16 cellular contexts compared by ENCODE assay signal in the genomic region with DNA sequence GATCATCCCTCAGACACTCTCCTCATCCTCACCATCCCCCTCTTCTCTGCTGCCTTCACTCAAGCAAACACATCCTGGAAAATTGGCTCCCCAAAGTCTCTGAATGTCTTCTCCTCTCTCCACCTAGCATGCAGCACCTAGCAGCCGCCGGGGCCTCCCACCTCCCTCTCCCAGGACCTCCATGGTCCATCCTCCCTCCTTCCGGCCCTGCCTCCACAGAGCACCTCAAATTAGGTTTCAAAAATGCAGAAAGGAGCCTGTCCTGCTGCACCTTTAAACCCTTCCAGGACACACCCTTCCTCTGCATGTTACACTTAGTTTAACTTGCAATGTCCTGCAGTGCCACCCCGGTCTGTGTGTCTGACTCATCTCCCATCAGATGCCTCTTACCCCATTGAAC.
DNase-seq lines count a peak whose midpoint lies in the region; TF ChIP-seq lines count a peak whose summit lies in the region.
"Had no signal": no experiment of that assay in that cellular context is flagged by ENCODE, and none has a peak within 500 bp of the region (broad histone marks: within the 10 kb centered on the region; RNA-seq: fewer than 3 reads in every experiment).

No MANE protein-coding gene starts in this region.

- intact Hi-C loops in esophagus muscularis mucosa (cut with DNase I): no loop called here
- intact Hi-C loops in activated CD4-positive, alpha-beta memory T cell treated with anti-CD3 and anti-CD28 coated beads for 36 hours (cut with micrococcal nuclease): no loop called here

- H3K4me1 Mint-ChIP-seq in type B pancreatic cell (ENCODE audit: unreplicated experiment): no peaks in the 10 kb centered on the region
- H3K4me1 Mint-ChIP-seq in activated CD4-positive, alpha-beta memory T cell treated with anti-CD3 and anti-CD28 coated beads for 36 hours (ENCODE audit: low read depth): no peaks in the 10 kb centered on the region
- H3K4me1 Mint-ChIP-seq: CD4-positive, CD25-positive, alpha-beta regulatory T cell had no signal

- peaks cover 0 to 8% (median 3%) of the 10 kb centered on the region in 4 donors for H3K9me3 ChIP-seq in esophagus muscularis mucosa
- H3K9me3 ChIP-seq in neuronal stem cell (replicated peaks in 1 of 2; ENCODE audit: control insufficient read depth in 2 of 2, insufficient read depth in 1 of 2, low read depth in 1 of 2, low read length in 2 of 2): peaks cover 0 to 15% of the 10 kb centered on the region in 2 donors
- H3K9me3 ChIP-seq in Karpas-422 (ENCODE audit: low read length): peaks cover 14% of the 10 kb centered on the region
- H3K9me3 ChIP-seq: Caco-2, HAP-1 had no signal

- H2BK12ac ChIP-seq in neuronal stem cell (ENCODE audit: low read length): no peak overlapping the region

- H3K9me3 Mint-ChIP-seq in type B pancreatic cell: no peaks in the 10 kb centered on the region
- peaks cover 6% of the 10 kb centered on the region for H3K9me3 Mint-ChIP-seq in activated CD4-positive, alpha-beta memory T cell treated with anti-CD3 and anti-CD28 coated beads for 36 hours

- H2BK5ac ChIP-seq in neuronal stem cell (ENCODE audit: low read length): no peak overlapping the region

- CTCF ChIA-PET in activated CD4-positive, alpha-beta memory T cell treated with anti-CD3 and anti-CD28 coated beads for 36 hours (lab: Charles Lee): no interaction called here

- H2AFZ ChIP-seq in neuronal stem cell (ENCODE audit: low read length): no peak overlapping the region
- no peak overlapping the region for H2AFZ ChIP-seq in Karpas-422 (ENCODE audit: low read length)

- H3K36me3 ChIP-seq in esophagus muscularis mucosa: no peaks in the 10 kb centered on the region
- no peaks in the 10 kb centered on the region for H3K36me3 ChIP-seq in neuronal stem cell (replicated peaks in 1 of 2; ENCODE audit: control insufficient read depth in 2 of 2, insufficient read depth in 2 of 2, low read length in 2 of 2)
- no peaks in the 10 kb centered on the region for H3K36me3 ChIP-seq in Karpas-422 (ENCODE audit: insufficient read depth, low read length)
- H3K36me3 ChIP-seq: HAP-1 had no signal

- H2BK120ac ChIP-seq in neuronal stem cell (ENCODE audit: low read depth, low read length): no peak overlapping the region

- H2BK15ac ChIP-seq in neuronal stem cell (ENCODE audit: low read length): no peak overlapping the region

- no peak overlapping the region for H3K27ac Mint-ChIP-seq in type B pancreatic cell
- no peak overlapping the region for H3K27ac Mint-ChIP-seq in activated CD4-positive, alpha-beta memory T cell treated with anti-CD3 and anti-CD28 coated beads for 36 hours
- H3K27ac Mint-ChIP-seq: CD4-positive, CD25-positive, alpha-beta regulatory T cell; CD8-positive, alpha-beta T cell; HFFc6 had no signal

- H3K23ac ChIP-seq in neuronal stem cell (ENCODE audit: low read depth, low read length, poor library complexity): no peak overlapping the region

- no peaks in the 10 kb centered on the region for H3K36me3 Mint-ChIP-seq in type B pancreatic cell
- H3K36me3 Mint-ChIP-seq in activated CD4-positive, alpha-beta memory T cell treated with anti-CD3 and anti-CD28 coated beads for 36 hours: no peaks in the 10 kb centered on the region
- H3K36me3 Mint-ChIP-seq: CD4-positive, CD25-positive, alpha-beta regulatory T cell; CD8-positive, alpha-beta T cell had no signal

- no peaks in the 10 kb centered on the region for H3K79me1 ChIP-seq in neuronal stem cell (ENCODE audit: low read depth, low read length)

- TF ChIP-seq CTCF in esophagus muscularis mucosa (IDR thresholded peaks at IDR 0.05): no peak
- TF ChIP-seq CTCF in type B pancreatic cell (conservative IDR thresholded peaks at IDR 0.05): no peak

- POLR2A ChIA-PET in activated CD4-positive, alpha-beta memory T cell treated with anti-CD3 and anti-CD28 coated beads for 36 hours (lab: Charles Lee): no interaction called here

- H3K4ac ChIP-seq in neuronal stem cell (ENCODE audit: low read length): no peak overlapping the region

- no peak overlapping the region for H3K4me2 ChIP-seq in neuronal stem cell (ENCODE audit: insufficient read depth, low read length, poor library complexity, severe bottlenecking)
- no peak overlapping the region for H3K4me2 ChIP-seq in Karpas-422 (ENCODE audit: low read depth, low read length, poor library complexity, severe bottlenecking)

- peak overlapping the region; percentile 15 for H2AK5ac ChIP-seq in neuronal stem cell (ENCODE audit: low read depth, low read length)

- H3K4me3 ChIP-seq in esophagus muscularis mucosa (no peak overlapping the region), neuronal stem cell (ENCODE audit: low read length in 2 of 2) (no peak overlapping the region), Karpas-422 (ENCODE audit: low read length) (no peak overlapping the region)
- H3K4me3 ChIP-seq: HAP-1 had no signal

- no peak overlapping the region for H4K91ac ChIP-seq in neuronal stem cell (ENCODE audit: low read depth, low read length, poor library complexity)

- H3K4me1 ChIP-seq in esophagus muscularis mucosa: no peaks in the 10 kb centered on the region
- H3K4me1 ChIP-seq in neuronal stem cell (ENCODE audit: control insufficient read depth in 2 of 2, insufficient read depth in 1 of 2, low read depth in 1 of 2, low read length in 2 of 2): no peaks in the 10 kb centered on the region
- no peaks in the 10 kb centered on the region for H3K4me1 ChIP-seq in Karpas-422 (ENCODE audit: low read length)
- H3K4me1 ChIP-seq: Caco-2, HAP-1 had no signal

- no peak overlapping the region for H3K14ac ChIP-seq in neuronal stem cell (ENCODE audit: low read length)

- H3K27me3 ChIP-seq in esophagus muscularis mucosa (no peaks in the 10 kb centered on the region), neuronal stem cell (ENCODE audit: control insufficient read depth in 3 of 3, insufficient read depth in 3 of 3, low read depth in 1 of 3, low read length in 3 of 3) (no peaks in the 10 kb centered on the region), Karpas-422 (ENCODE audit: low read length) (no peaks in the 10 kb centered on the region)

- peak; percentile 17 for DNase-seq in ecto neural progenitor cell (ENCODE audit: low spot score)
- DNase-seq in esophagus muscularis mucosa (ENCODE audit: extremely low spot score): peak; percentile 66
- no peak for DNase-seq in neuronal stem cell (ENCODE audit: low spot score)
- DNase-seq in type B pancreatic cell (ENCODE audit: extremely low spot score, unreplicated experiment): peak; percentile 48
- no peak for DNase-seq in Karpas-422
- DNase-seq in NCI-H524 treated with DMSO at 0.1 percent for 48 hours (lab: John Stamatoyannopoulos, UW): no peak
- no peak for DNase-seq in activated CD4-positive, alpha-beta memory T cell treated with anti-CD3 and anti-CD28 coated beads for 36 hours
- DNase-seq: C1 segment of cervical spinal cord; Caco-2; CD4-positive, CD25-positive, alpha-beta regulatory T cell; CD8-positive, alpha-beta T cell; DMS153; DND-41; GOT3; HFFc6 had no signal

- H3K27ac ChIP-seq in esophagus muscularis mucosa (replicated peaks in 1 of 4) (no peak overlapping the region), neuronal stem cell (replicated peaks; ENCODE audit: low read length) (no peak overlapping the region), Karpas-422 (ENCODE audit: low read length) (no peak overlapping the region)

- 87% methylated on average over 4 of the region's 4 CpGs for WGBS in esophagus muscularis mucosa
- no CpG with 5 or more reads among the region's 4 CpGs for WGBS in neuronal stem cell (ENCODE audit: extremely low coverage in 2 of 2, insufficient read length in 2 of 2, insufficient replicate concordance in 1 of 2), 2 donors

- no peaks in the 10 kb centered on the region for H3K9me2 ChIP-seq in Karpas-422 (replicated peaks; ENCODE audit: insufficient read depth, low read length)

- H4K20me1 ChIP-seq in Karpas-422 (ENCODE audit: insufficient read depth, low read depth, low read length): no peaks in the 10 kb centered on the region

- H3K4me3 Mint-ChIP-seq in type B pancreatic cell: no peak overlapping the region
- H3K4me3 Mint-ChIP-seq in activated CD4-positive, alpha-beta memory T cell treated with anti-CD3 and anti-CD28 coated beads for 36 hours: no peak overlapping the region
- H3K4me3 Mint-ChIP-seq: CD4-positive, CD25-positive, alpha-beta regulatory T cell; CD8-positive, alpha-beta T cell; HFFc6 had no signal

- H3K9ac ChIP-seq in neuronal stem cell (ENCODE audit: low read depth, low read length, poor library complexity) (no peak overlapping the region), Karpas-422 (ENCODE audit: low read length) (no peak overlapping the region)

- no peak for TF ChIP-seq EP300 in esophagus muscularis mucosa (IDR thresholded peaks at IDR 0.05)

- H3K18ac ChIP-seq in neuronal stem cell (ENCODE audit: low read length): no peak overlapping the region

- no peaks in the 10 kb centered on the region for H3K79me2 ChIP-seq in Karpas-422 (ENCODE audit: low read length)

- TF ChIP-seq POLR2A in esophagus muscularis mucosa (IDR thresholded peaks at IDR 0.05; ENCODE audit: low read depth): no peak

- peaks cover 4% of the 10 kb centered on the region for H3K27me3 Mint-ChIP-seq in type B pancreatic cell
- H3K27me3 Mint-ChIP-seq in activated CD4-positive, alpha-beta memory T cell treated with anti-CD3 and anti-CD28 coated beads for 36 hours: peaks cover 4% of the 10 kb centered on the region
- H3K27me3 Mint-ChIP-seq: CD4-positive, CD25-positive, alpha-beta regulatory T cell had no signal

- H4K8ac ChIP-seq in neuronal stem cell (ENCODE audit: low read depth, low read length): no peak overlapping the region

Comparison
In these comparisons a context has a peak if more than half of its experiments do, and no peak if none do; other contexts are left out.
1. DNase-seq: peak in ecto neural progenitor cell (single experiment), esophagus muscularis mucosa (single experiment) and type B pancreatic cell (single experiment); none in neuronal stem cell (single experiment), Karpas-422 (single experiment), NCI-H524 treated with DMSO at 0.1 percent for 48 hours (single experiment) and activated CD4-positive, alpha-beta memory T cell treated with anti-CD3 and anti-CD28 coated beads for 36 hours (single experiment).